8 cellular contexts compared by ENCODE assay signal in the genomic region with DNA sequence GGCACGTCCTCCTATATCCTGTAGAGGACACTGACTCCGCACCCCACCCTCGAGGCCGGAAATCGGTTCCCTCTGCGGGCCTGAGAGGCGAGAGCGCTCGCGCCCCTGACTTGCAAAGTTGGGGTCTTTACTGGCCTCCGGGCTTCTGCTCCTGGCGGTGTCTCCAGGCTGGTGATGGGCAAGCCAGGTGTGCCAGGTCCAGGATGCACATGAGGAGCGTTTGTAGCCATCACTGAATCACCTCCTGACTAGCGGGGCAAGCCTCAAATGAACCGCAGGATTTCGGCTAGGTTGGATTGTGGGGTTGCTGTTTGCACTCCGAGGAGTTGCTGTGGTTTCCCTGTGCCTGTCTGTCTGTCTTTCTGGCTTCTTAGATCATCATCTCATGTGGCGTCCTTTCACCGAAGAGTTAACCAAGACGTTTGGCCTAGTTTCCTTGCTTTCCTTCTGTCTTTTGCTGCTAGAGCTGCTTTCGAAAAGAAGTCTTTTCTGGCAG. TPM values are rescaled to one million over a fixed set of nuclear protein-coding genes. Genes with fewer than 3 reads are reported as not detected.
DNase-seq lines count a peak whose midpoint lies in the region; ATAC-seq, FAIRE-seq and TF ChIP-seq lines count a peak whose summit lies in the region.
"Not testable (repeated sequence)": the region's sequence is repeated elsewhere in the genome, so short reads cannot be mapped to it uniquely, and the experiment has no call there.

No MANE protein-coding gene starts in this region.

- not testable (repeated sequence) for H2AFZ ChIP-seq in HepG2 (ENCODE audit: low read length)

- not testable (repeated sequence) for H3K36me3 Mint-ChIP-seq in T-helper 17 cell (ENCODE audit: low read depth); activated naive CD8-positive, alpha-beta T cell treated with anti-CD3 and anti-CD28 coated beads, Interleukin-2, amount 10 ng/mL, durations not matched to agents 7 days and 5 days

- WGBS in esophagus muscularis mucosa = 11% methylated on average over 21 of the region's 21 CpGs
- WGBS in HepG2 (ENCODE audit: low lambda C conversion rate) = 65% methylated on average over 4 of the region's 21 CpGs
- 7% methylated on average over 21 of the region's 21 CpGs for WGBS in prostate gland
- WGBS in thyroid gland, 2 donors = 18 to 23% methylated on average over 11 to 16 of the region's 21 CpGs

- H3K4me3 ChIP-seq in esophagus muscularis mucosa (peak overlapping the region; percentile 76 to 84 (median 78)), HepG2 (replicated peaks in 1 of 3; ENCODE audit: insufficient read depth in 1 of 3, low read depth in 2 of 3, low read length in 3 of 3) (peak overlapping the region; percentile 7 to 81 (median 80); a peak in 5 of 6 replicates), prostate gland (peak overlapping the region; percentile 49 to 54), thyroid gland (replicated peaks in 1 of 3) (peak overlapping the region in 2 of 3 donors; percentile 48 to 79)

- H3K4me1 Mint-ChIP-seq in T-helper 17 cell = not testable (repeated sequence)
- H3K4me1 Mint-ChIP-seq in activated naive CD8-positive, alpha-beta T cell treated with anti-CD3 and anti-CD28 coated beads, Interleukin-2, amount 10 ng/mL, durations not matched to agents 7 days and 5 days = peaks cover 12% of the 10 kb centered on the region

- H3K79me2 ChIP-seq in HepG2 (ENCODE audit: insufficient read depth, low read length) = not testable (repeated sequence)

- not testable (repeated sequence) for H4K20me1 ChIP-seq in HepG2 (ENCODE audit: insufficient read depth, low read length)

- TF ChIP-seq EP300 in esophagus muscularis mucosa (IDR thresholded peaks at IDR 0.05); HepG2 (IDR thresholded peaks at IDR 0.05; ENCODE audit: low read depth in 2 of 2, low read length in 2 of 2); HepG2 (CRISPR knock-in tag; IDR thresholded peaks at IDR 0.05; ENCODE audit: borderline replicate concordance): not testable (repeated sequence)

- TF ChIP-seq CTCF in esophagus muscularis mucosa (IDR thresholded peaks at IDR 0.05); HepG2 (CRISPR knock-in tag; IDR thresholded peaks at IDR 0.05); prostate gland (IDR thresholded peaks at IDR 0.05); thyroid gland (IDR thresholded peaks at IDR 0.05): not testable (repeated sequence)

- H3K4me1 ChIP-seq in esophagus muscularis mucosa = peaks cover 15 to 33% (median 29%) of the 10 kb centered on the region in 4 donors
- H3K4me1 ChIP-seq in HepG2 (ENCODE audit: insufficient read depth, low read length) = peaks cover 44% of the 10 kb centered on the region
- H3K4me1 ChIP-seq in prostate gland (replicated peaks) = not testable (repeated sequence)
- peaks cover 6 to 18% of the 10 kb centered on the region in 2 donors for H3K4me1 ChIP-seq in thyroid gland

- H3K27me3 Mint-ChIP-seq in T-helper 17 cell = not testable (repeated sequence)
- H3K27me3 Mint-ChIP-seq in activated naive CD8-positive, alpha-beta T cell treated with anti-CD3 and anti-CD28 coated beads, Interleukin-2, amount 10 ng/mL, durations not matched to agents 7 days and 5 days = peaks cover 46% of the 10 kb centered on the region

- H3K27ac ChIP-seq in esophagus muscularis mucosa (replicated peaks in 1 of 4) = peak overlapping the region; percentile 31 to 78 (median 70)
- H3K27ac ChIP-seq in HepG2 (ENCODE audit: extremely low read length, insufficient read depth, low read length) = not testable (repeated sequence)
- H3K27ac ChIP-seq in prostate gland = peak overlapping the region in 1 of 2 donors; percentile 67
- peak overlapping the region in 1 of 3 donors; percentile 39 for H3K27ac ChIP-seq in thyroid gland

- BruUV-seq in HepG2 (replicated peaks; lab: Mats Ljungman, UMichigan) = TSS peak; percentile 44

- H3K36me3 ChIP-seq in esophagus muscularis mucosa = peaks cover 0 to 12% (median 10%) of the 10 kb centered on the region in 4 donors
- H3K36me3 ChIP-seq in HepG2 (replicated peaks in 1 of 2; ENCODE audit: control insufficient read depth in 1 of 2, insufficient read depth in 2 of 2, low read length in 2 of 2); prostate gland; thyroid gland: not testable (repeated sequence)

- TF ChIP-seq RAD21 in HepG2 (CRISPR knock-in tag; IDR thresholded peaks at IDR 0.05) = not testable (repeated sequence)

- H3K27me3 ChIP-seq in esophagus muscularis mucosa = peaks cover 0 to 18% (median 0%) of the 10 kb centered on the region in 4 donors
- not testable (repeated sequence) for H3K27me3 ChIP-seq in HepG2 (ENCODE audit: control insufficient read depth in 1 of 2, insufficient read depth in 2 of 2, low read length in 2 of 2); prostate gland (replicated peaks; ENCODE audit: insufficient read depth); thyroid gland

- intact Hi-C loops in esophagus muscularis mucosa (cut with DNase I); HepG2 (cut with micrococcal nuclease; ENCODE audit: unreplicated experiment); prostate gland (cut with DNase I); thyroid gland (cut with DNase I): not testable (repeated sequence)

- H3K9me3 Mint-ChIP-seq in activated naive CD8-positive, alpha-beta T cell treated with anti-CD3 and anti-CD28 coated beads, Interleukin-2, amount 10 ng/mL, durations not matched to agents 7 days and 5 days = not testable (repeated sequence)

- peak overlapping the region; percentile 94 for H3K27ac Mint-ChIP-seq in T-helper 17 cell
- peak overlapping the region; percentile 52 for H3K27ac Mint-ChIP-seq in activated naive CD8-positive, alpha-beta T cell treated with anti-CD3 and anti-CD28 coated beads, Interleukin-2, amount 10 ng/mL, durations not matched to agents 7 days and 5 days

- in situ Hi-C loops in KBM-7 (cut with MboI; ENCODE audit: low pct_unique_long_range_greater_than_20kb, low sequenced_read_pairs); HepG2 (cut with HindIII; ENCODE audit: extremely low pct_ligation_motif_present, low pct_unique_long_range_greater_than_20kb): not testable (repeated sequence)

- peak overlapping the region; percentile 96 for H3K4me3 Mint-ChIP-seq in T-helper 17 cell
- peak overlapping the region; percentile 76 for H3K4me3 Mint-ChIP-seq in activated naive CD8-positive, alpha-beta T cell treated with anti-CD3 and anti-CD28 coated beads, Interleukin-2, amount 10 ng/mL, durations not matched to agents 7 days and 5 days

- peak overlapping the region; percentile 55 for H3K9ac ChIP-seq in HepG2 (ENCODE audit: insufficient read depth, low read depth, low read length)

- H3K9me3 ChIP-seq in T-helper 17 cell (ENCODE audit: control insufficient read depth, low read length, poor library complexity, severe bottlenecking); esophagus muscularis mucosa; HepG2 (ENCODE audit: low read length); prostate gland; thyroid gland: not testable (repeated sequence)

- peak; percentile 9 for ATAC-seq in T-helper 17 cell
- peak; percentile 21 for ATAC-seq in activated naive CD8-positive, alpha-beta T cell treated with anti-CD3 and anti-CD28 coated beads, Interleukin-2, amount 10 ng/mL, durations not matched to agents 7 days and 5 days (ENCODE audit: low read depth)
- ATAC-seq in HepG2 = not testable (repeated sequence)

- peak overlapping the region; percentile 90 for H3K4me2 ChIP-seq in HepG2 (ENCODE audit: low read depth, low read length)

- not testable (repeated sequence) for TF ChIP-seq POLR2A in esophagus muscularis mucosa (IDR thresholded peaks at IDR 0.05; ENCODE audit: low read depth); HepG2 (IDR thresholded peaks at IDR 0.05; ENCODE audit: insufficient read depth in 1 of 2, low read depth in 2 of 2, low read length in 2 of 2); prostate gland (IDR thresholded peaks at IDR 0.05); thyroid gland (IDR thresholded peaks at IDR 0.05)

- DNase-seq in DMS114 treated with DMSO at 0.1 percent for 48 hours (lab: John Stamatoyannopoulos, UW; ENCODE audit: unreplicated experiment) = peak; percentile 5
- DNase-seq in KBM-7 = peak; percentile 24
- DNase-seq in T-helper 17 cell = peak in 1 of 3 donors; percentile 18
- peak; percentile 64 for DNase-seq in activated naive CD8-positive, alpha-beta T cell treated with anti-CD3 and anti-CD28 coated beads, Interleukin-2, amount 10 ng/mL, durations not matched to agents 7 days and 5 days
- DNase-seq in esophagus muscularis mucosa (ENCODE audit: extremely low spot score); HepG2 (ENCODE audit: low spot score); prostate gland (ENCODE audit: low spot score): not testable (repeated sequence)
- peak in 1 of 2 donors; percentile 6 for DNase-seq in thyroid gland

- CTCF ChIA-PET in HepG2 (lab: Yijun Ruan, JAX; ENCODE audit: low intra/inter-chr PET ratio, low total read pairs) = not testable (repeated sequence)

- POLR2A ChIA-PET in activated naive CD8-positive, alpha-beta T cell treated with anti-CD3 and anti-CD28 coated beads, Interleukin-2, amount 10 ng/mL, durations not matched to agents 7 days and 5 days (lab: Charles Lee); HepG2 (lab: Yijun Ruan, JAX): not testable (repeated sequence)

- FAIRE-seq in HepG2 (lab: Jason Lieb, UNC) = not testable (repeated sequence)

RNA-seq across cellular contexts. Expression of a gene that starts 0.7 kb away (rescaled TPM):
- 10 to 100 TPM; 11.4 to 15.6 TPM for total RNA-seq in T-helper 17 cell
- 10 to 100 TPM in 1 of 2 experiments, 1 to 10 TPM in 1; 8.5 to 12.3 TPM for total RNA-seq in activated naive CD8-positive, alpha-beta T cell treated with anti-CD3 and anti-CD28 coated beads, Interleukin-2, amount 10 ng/mL, durations not matched to agents 7 days and 5 days
- 10 to 100 TPM in 2 of 4 donors, 1 to 10 TPM in 2; 5.8 to 13.1 (median 9.0) TPM for total RNA-seq in esophagus muscularis mucosa
- 4.9 and 5.8 TPM in 2 replicates for total RNA-seq in HepG2 (2016; rRNA removed; fragmentation: Illumina TruSeq; extraction: Trizol)
- 1.1 and 1.4 TPM in 2 replicates for total RNA-seq in HepG2 (2016; cell fraction: cytosol; rRNA removed; fragmentation: Illumina TruSeq; extraction: Trizol; ENCODE audit: low read depth)
- total RNA-seq in HepG2 (2016; cell fraction: insoluble cytoplasmic fraction; rRNA removed; fragmentation: Illumina TruSeq; extraction: Trizol) = 5.8 and 6.7 TPM in 2 replicates
- 3.8 and 5.2 TPM in 2 replicates for total RNA-seq in HepG2 (2016; cell fraction: membrane; rRNA removed; fragmentation: Illumina TruSeq; extraction: Trizol)
- 6.1 and 7.3 TPM in 2 replicates for total RNA-seq in HepG2 (2016; cell fraction: nucleus; rRNA removed; fragmentation: Illumina TruSeq; extraction: Trizol)
- polyA plus RNA-seq in HepG2 (2011; rRNA removed) = 3.5 and 3.6 TPM in 2 replicates
- polyA plus RNA-seq in HepG2 (2011; cell fraction: cytosol; rRNA removed) = 1.5 and 2.0 TPM in 2 replicates
- 8.1 and 8.3 TPM in 2 replicates for polyA plus RNA-seq in HepG2 (2011; cell fraction: nucleus; rRNA removed)
- polyA plus RNA-seq in HepG2 (2012) = 2.1 and 2.7 TPM in 2 replicates
- 0.94 and 1.0 TPM in 2 replicates for polyA plus RNA-seq in HepG2 (2016; cell fraction: cytosol; fragmentation: Illumina TruSeq; extraction: Trizol; ENCODE audit: low read depth)
- 4.8 and 5.1 TPM in 2 replicates for polyA plus RNA-seq in HepG2 (2016; cell fraction: insoluble cytoplasmic fraction; fragmentation: Illumina TruSeq; extraction: Trizol; ENCODE audit: low read depth)
- polyA plus RNA-seq in HepG2 (2016; cell fraction: membrane; fragmentation: Illumina TruSeq; extraction: Trizol; ENCODE audit: low read depth) = 1.9 and 2.6 TPM in 2 replicates
- 7.4 and 9.8 TPM in 2 replicates for polyA plus RNA-seq in HepG2 (2016; cell fraction: nucleus; fragmentation: Illumina TruSeq; extraction: Trizol; ENCODE audit: insufficient read depth, low read depth)
- 0.54 and 5.8 TPM in 2 replicates for polyA minus RNA-seq in HepG2 (2011; rRNA and poly(A)+ RNA removed; ENCODE audit: low replicate concordance)
- 1.2 and 2.0 TPM in 2 replicates for polyA minus RNA-seq in HepG2 (2011; cell fraction: cytosol; rRNA and poly(A)+ RNA removed)
- 7.0 and 9.7 TPM in 2 replicates for polyA minus RNA-seq in HepG2 (2011; cell fraction: nucleus; rRNA and poly(A)+ RNA removed)
- total RNA-seq in prostate gland = 10 to 100 TPM; 13.9 to 19.7 TPM
- 10 to 100 TPM; 13.8 to 19.4 (median 16.7) TPM for total RNA-seq in thyroid gland
